ENCODE assay signal across 19 cellular contexts in genomic region chr2:237222683-237223082, GRCh38.
DNase-seq lines count a peak whose midpoint lies in the region; ATAC-seq and TF ChIP-seq lines count a peak whose summit lies in the region.
"Had no signal": no experiment of that assay in that cellular context is flagged by ENCODE, and none has a peak within 500 bp of the region (broad histone marks: within the 10 kb centered on the region; RNA-seq: fewer than 3 reads in every experiment).

No MANE protein-coding gene starts in this region.

- in situ Hi-C loops in Panc1 (cut with HindIII; ENCODE audit: low pct_unique_long_range_greater_than_20kb, low sequenced_read_pairs), result no loop called here

- POLR2A ChIA-PET in Panc1 (lab: Charles Lee), result no interaction called here

- ATAC-seq in Panc1 (peak; percentile 31), GM21825 (IDR thresholded peaks at IDR 0.05; ENCODE audit: unreplicated experiment) (no peak)

- peak overlapping the region; percentile 96 for H3K27ac ChIP-seq in Panc1 (ENCODE audit: low read length)
- H3K27ac ChIP-seq: prostate gland, SJCRH30 had no signal

- H3K4me3 ChIP-seq in Panc1 (ENCODE audit: low read depth in 2 of 2, low read length in 2 of 2), result peak overlapping the region in 1 of 2 experiments; percentile 15; a peak in 2 of 4 replicates
- no peak overlapping the region for H3K4me3 ChIP-seq in fibroblast of villous mesenchyme (ENCODE audit: low read depth, low read length)
- H3K4me3 ChIP-seq in skeletal muscle satellite cell (ENCODE audit: low read length), result peak overlapping the region; percentile 29
- H3K4me3 ChIP-seq: prostate gland, SJCRH30, transverse colon had no signal

- H3K36me3 ChIP-seq in Panc1 (ENCODE audit: control insufficient read depth, insufficient read depth, low read length) (no peaks in the 10 kb centered on the region), skeletal muscle satellite cell (ENCODE audit: insufficient read depth, low read length) (no peaks in the 10 kb centered on the region)
- H3K36me3 ChIP-seq: prostate gland, SJCRH30, transverse colon had no signal

- DNase-seq in AG20443 (ENCODE audit: low spot score) (peak; percentile 4), Panc1 (ENCODE audit: low read depth, low spot score) (no peak), fibroblast of villous mesenchyme (ENCODE audit: low read depth) (peak; percentile 24), AG08395 (ENCODE audit: low spot score) (no peak), pons (ENCODE audit: low spot score) (no peak)
- DNase-seq in activated CD4-positive, alpha-beta T cell treated with anti-CD3 and anti-CD28 coated beads for 48 hours, result no peak
- DNase-seq: activated CD4-positive, CD25-positive, alpha-beta regulatory T cell treated with anti-CD3 and anti-CD28 coated beads, Interleukin-2, amount 50 U/mL, for 72 hours; activated effector memory CD4-positive, alpha-beta T cell treated with Interleukin-2 at 50 U/mL for 16 hours; effector CD8-positive, alpha-beta T cell; hypothalamus; mesendoderm; NCI-H1417 treated with DMSO at 0.1 percent for 48 hours; NCI-H69; T-helper 9 cell; transverse colon had no signal

- H3K27me3 ChIP-seq in Panc1 (ENCODE audit: control insufficient read depth, insufficient read depth, low read length) (no peaks in the 10 kb centered on the region), skeletal muscle satellite cell (ENCODE audit: control insufficient read depth, insufficient read depth, low read length) (no peaks in the 10 kb centered on the region)
- H3K27me3 ChIP-seq: SJCRH30, transverse colon had no signal

- peak overlapping the region; percentile 67 for H3K4me2 ChIP-seq in skeletal muscle satellite cell (ENCODE audit: low read length)

- H3K9ac ChIP-seq in skeletal muscle satellite cell (ENCODE audit: low read depth, low read length), result peak overlapping the region; percentile 55

- intact Hi-C loops in Panc1 (cut with micrococcal nuclease; ENCODE audit: unreplicated experiment), result loop anchor here (5.0 kb wide), 1 partner anchor 50 kb away; no protein-coding TSS in a partner anchor

- TF ChIP-seq CTCF in Panc1 (IDR thresholded peaks at IDR 0.05), result no peak
- TF ChIP-seq CTCF in fibroblast of villous mesenchyme (IDR thresholded peaks at IDR 0.05; ENCODE audit: insufficient read depth, low read depth, low read length), result no peak

- H3K4me1 ChIP-seq in Panc1 (ENCODE audit: control insufficient read depth, insufficient read depth, low read length) (peaks cover 36% of the 10 kb centered on the region), skeletal muscle satellite cell (ENCODE audit: control insufficient read depth, insufficient read depth, low read length) (peaks cover 49% of the 10 kb centered on the region)
- H3K4me1 ChIP-seq: prostate gland, SJCRH30 had no signal

- CTCF ChIA-PET in Panc1 (lab: Charles Lee), result interaction anchor here (0.5 kb wide), 1 partner anchor 290 kb away, joined by 3 read pairs; no protein-coding TSS in a partner anchor

- H3K9me3 ChIP-seq in Panc1 (ENCODE audit: control insufficient read depth, insufficient read depth, low read depth, low read length) (no peaks in the 10 kb centered on the region), skeletal muscle satellite cell (replicated peaks; ENCODE audit: low read length) (no peaks in the 10 kb centered on the region)
- H3K9me3 ChIP-seq: prostate gland, SJCRH30, transverse colon had no signal

- no TSS peak for BruUV-seq in Panc1 (replicated peaks; lab: Mats Ljungman, UMichigan)

Comparison
In these comparisons a context has a peak if more than half of its experiments do, and no peak if none do; other contexts are left out.
1. DNase-seq: peak in AG20443 (single experiment) and fibroblast of villous mesenchyme (single experiment); none in Panc1 (single experiment), activated CD4-positive, alpha-beta T cell treated with anti-CD3 and anti-CD28 coated beads for 48 hours (single experiment), AG08395 (single experiment) and pons (single experiment).